In genomic region chr10:125148576-125148975, GRCh38 we compare ENCODE assay signal across 1 cellular context.
TF ChIP-seq lines count a peak whose summit lies in the region.

No MANE protein-coding gene starts in this region.

TF ChIP-seq in HCT116, 20 proteins besides CTCF, POLR2A, EP300 and RAD21 (continued from another document):
- TF ChIP-seq POLR2AphosphoS5 (IDR thresholded peaks at IDR 0.05; ENCODE audit: low read depth, low read length), result no peak
- no peak for TF ChIP-seq ZBTB33 (IDR thresholded peaks at IDR 0.05; ENCODE audit: extremely low read depth, insufficient replicate concordance, low read length)
- TF ChIP-seq ZFX (IDR thresholded peaks at IDR 0.05), result no peak
- no peak for TF ChIP-seq EGR1 (IDR thresholded peaks at IDR 0.05; ENCODE audit: low read depth)
- no peak for TF ChIP-seq ATF3 (IDR thresholded peaks at IDR 0.05)
TF ChIP-seq in HCT116: peak in this region for 0.
